ENCODE assay signal across 28 cellular contexts in genomic region chr13:98333481-98333880, GRCh38.
DNase-seq lines count a peak whose midpoint lies in the region; TF ChIP-seq lines count a peak whose summit lies in the region.
"Had no signal": no experiment of that assay in that cellular context is flagged by ENCODE, and none has a peak within 500 bp of the region (broad histone marks: within the 10 kb centered on the region; RNA-seq: fewer than 3 reads in every experiment).

No MANE protein-coding gene starts in this region.

- 75 to 84% methylated on average over 8 to 12 of the region's 12 CpGs for WGBS in esophagus squamous epithelium, 2 donors

- POLR2A ChIA-PET in HEK293 (lab: Yijun Ruan, JAX), result no interaction called here

- H3K27ac ChIP-seq in HEK293 (ENCODE audit: extremely low read depth, low read depth, low read length) (no peak overlapping the region), SK-N-MC (peak overlapping the region; percentile 29; the same call in 1 of the 2 replicates), iPS-18a (ENCODE audit: low read length) (peak overlapping the region; percentile 60), esophagus squamous epithelium (no peak overlapping the region)
- H3K27ac ChIP-seq: esophagus muscularis mucosa, foreskin keratinocyte, lower lobe of right lung, thyroid gland had no signal

- intact Hi-C loops in esophagus squamous epithelium (cut with DNase I), result no loop called here

- H3K27me3 ChIP-seq in iPS-18a (ENCODE audit: control insufficient read depth, insufficient read depth, low read length) (no peaks in the 10 kb centered on the region), esophagus squamous epithelium (no peaks in the 10 kb centered on the region)
- H3K27me3 ChIP-seq: esophagus muscularis mucosa, foreskin keratinocyte, thyroid gland had no signal

- H3K4me1 ChIP-seq in HEK293 (ENCODE audit: control insufficient read depth, insufficient read depth, low read length) (no peaks in the 10 kb centered on the region; the same call in 1 of the 2 replicates), iPS-18a (ENCODE audit: control insufficient read depth, low read depth, low read length) (peaks cover 41% of the 10 kb centered on the region), esophagus squamous epithelium (no peaks in the 10 kb centered on the region)
- H3K4me1 ChIP-seq: esophagus muscularis mucosa, foreskin keratinocyte, lower lobe of right lung had no signal

- TF ChIP-seq POLR2A in esophagus squamous epithelium (IDR thresholded peaks at IDR 0.05), result no peak

- H3K9ac ChIP-seq in SK-N-MC (ENCODE audit: insufficient read length) (no peak overlapping the region), iPS-18a (ENCODE audit: low read length) (peak overlapping the region; percentile 8)

- H3K36me3 ChIP-seq in HEK293 (ENCODE audit: control insufficient read depth in 2 of 2, insufficient read depth in 1 of 2, low read length in 2 of 2), result no peaks in the 10 kb centered on the region
- H3K36me3 ChIP-seq in SK-N-MC (ENCODE audit: insufficient read depth, low read length), result no peaks in the 10 kb centered on the region
- no peaks in the 10 kb centered on the region for H3K36me3 ChIP-seq in iPS-18a (ENCODE audit: control insufficient read depth, low read depth, low read length)
- no peaks in the 10 kb centered on the region for H3K36me3 ChIP-seq in esophagus squamous epithelium
- H3K36me3 ChIP-seq: esophagus muscularis mucosa, lower lobe of right lung, thyroid gland had no signal

- H3K9me3 ChIP-seq in HEK293 (ENCODE audit: control insufficient read depth, insufficient read depth, low read depth, low read length) (no peaks in the 10 kb centered on the region), SK-N-MC (ENCODE audit: low read depth, low read length) (no peaks in the 10 kb centered on the region), iPS-18a (ENCODE audit: control insufficient read depth, low read depth, low read length) (no peaks in the 10 kb centered on the region), esophagus squamous epithelium (no peaks in the 10 kb centered on the region)
- H3K9me3 ChIP-seq: esophagus muscularis mucosa, lower lobe of right lung, thyroid gland had no signal

- TF ChIP-seq CTCF in HEK293 (tag by site-specific recombination; IDR thresholded peaks at IDR 0.05), result no peak
- no peak for TF ChIP-seq CTCF in esophagus squamous epithelium (IDR thresholded peaks at IDR 0.05)

- CTCF ChIA-PET in HEK293 (lab: Yijun Ruan, JAX), result no interaction called here

- H3K4me3 ChIP-seq in HEK293 (ENCODE audit: low read depth, low read length) (no peak overlapping the region), SK-N-MC (no peak overlapping the region), iPS-18a (ENCODE audit: low read length) (no peak overlapping the region), esophagus squamous epithelium (no peak overlapping the region)
- H3K4me3 ChIP-seq: esophagus muscularis mucosa, GM12878, K562, lower lobe of right lung, thyroid gland had no signal

- no peak for DNase-seq in SK-N-MC (ENCODE audit: low read depth, low spot score)
- DNase-seq in pons (ENCODE audit: low spot score), result peak; percentile 26
- no peak for DNase-seq in SIG-M5 (lab: John Stamatoyannopoulos, UW)
- no peak for DNase-seq in esophagus squamous epithelium (lab: John Stamatoyannopoulos, UW)
- DNase-seq in RKO (ENCODE audit: low spot score), result no peak
- DNase-seq: activated CD4-positive, alpha-beta T cell treated with anti-CD3 and anti-CD28 coated beads, Interleukin-2, amount 50 U/mL, for 48 hours; activated T-cell treated with anti-CD3 and anti-CD28 coated beads, Interleukin-2, amount 50 U/mL, for 48 hours; central memory CD4-positive, alpha-beta T cell; COR-L47; dermis blood vessel endothelial cell; foreskin keratinocyte; HCEC 1CT; lower lobe of right lung; naive thymus-derived CD8-positive, alpha-beta T cell; NCI-H1092; NCI-H1694; NCI-H2171 treated with DMSO at 0.1 percent for 48 hours; NCI-H510A treated with DMSO at 0.1 percent for 48 hours; OCI-M1; stimulated activated CD8-positive, alpha-beta memory T cell treated with anti-CD3 and anti-CD28 coated beads, Interleukin-4, amount 100 ng/mL, for 48 hours; stimulated activated naive CD8-positive, alpha-beta T cell treated with anti-CD3 and anti-CD28 coated beads, Interleukin-15, amount 100 ng/mL, for 72 hours; T-helper 2 cell; thyroid gland had no signal

TF ChIP-seq in HEK293, 187 proteins besides CTCF, POLR2A, EP300 and RAD21:
- TF ChIP-seq ZSCAN4 (tag by site-specific recombination; IDR thresholded peaks at IDR 0.05), result 0 out of 2 replicates have a peak, but pooled peaks have one; percentile 54
- TF ChIP-seq ZSCAN23 (tag by site-specific recombination; IDR thresholded peaks at IDR 0.05), result no peak

Comparison
In these comparisons a context has a peak if more than half of its experiments do, and no peak if none do; other contexts are left out.
1. H3K27ac ChIP-seq: peak in SK-N-MC (single experiment) and iPS-18a (single experiment); none in HEK293 (single experiment) and esophagus squamous epithelium (0 of 4).